In the genomic region with DNA sequence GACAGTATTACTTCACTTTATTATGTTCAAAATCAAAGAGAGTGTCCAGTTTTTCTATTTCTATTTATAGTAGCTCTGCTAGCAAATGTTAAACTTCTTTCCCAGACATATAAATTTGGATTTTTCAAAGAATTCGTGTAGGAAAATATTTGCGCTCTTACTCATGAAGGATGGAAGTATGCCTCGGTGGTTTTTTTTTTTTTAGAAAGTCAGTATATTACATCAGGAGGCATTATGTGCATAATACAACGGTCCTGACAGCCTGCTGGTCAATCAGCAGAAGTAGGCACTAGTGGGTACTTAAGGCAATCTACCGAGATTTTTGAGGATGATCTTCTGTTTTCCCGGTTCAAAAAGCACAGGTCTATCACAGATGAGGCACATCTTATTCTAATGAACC, we compare ENCODE assay signal across 18 cellular contexts.
DNase-seq lines count a peak whose midpoint lies in the region; ATAC-seq and TF ChIP-seq lines count a peak whose summit lies in the region.
"Had no signal": no experiment of that assay in that cellular context is flagged by ENCODE, and none has a peak within 500 bp of the region (broad histone marks: within the 10 kb centered on the region; RNA-seq: fewer than 3 reads in every experiment).

No MANE protein-coding gene starts in this region.

- H3K4me1 ChIP-seq in skeletal muscle satellite cell (ENCODE audit: control insufficient read depth, insufficient read depth, low read length), result peaks cover 43% of the 10 kb centered on the region
- no peaks in the 10 kb centered on the region for H3K4me1 ChIP-seq in right cardiac atrium (ENCODE audit: control insufficient read depth, insufficient read depth, low read length)
- H3K4me1 ChIP-seq: BLaER1 treated with 17β-estradiol and CSF1 and Interleukin-3, amounts not matched to agents 10 nM and 100 nM had no signal

- no peak for TF ChIP-seq CTCF in fibroblast of pulmonary artery (IDR thresholded peaks at IDR 0.05; ENCODE audit: low read length, missing control alignments)

- H3K36me3 ChIP-seq in skeletal muscle satellite cell (ENCODE audit: insufficient read depth, low read length), result no peaks in the 10 kb centered on the region
- H3K36me3 ChIP-seq: BLaER1 treated with 17β-estradiol and CSF1 and Interleukin-3, amounts not matched to agents 10 nM and 100 nM had no signal

- no peak overlapping the region for H3K27ac ChIP-seq in right cardiac atrium (ENCODE audit: low read length)
- H3K27ac ChIP-seq: BLaER1 treated with 17β-estradiol and CSF1 and Interleukin-3, amounts not matched to agents 10 nM and 100 nM had no signal

- 60% methylated on average over 6 of the region's 6 CpGs for WGBS in right cardiac atrium

- H3K4me3 ChIP-seq in fibroblast of pulmonary artery (replicated peaks; ENCODE audit: low read depth, low read length) (no peak overlapping the region), skeletal muscle satellite cell (ENCODE audit: low read length) (no peak overlapping the region), right cardiac atrium (ENCODE audit: low read length) (no peak overlapping the region)
- H3K4me3 ChIP-seq: BLaER1 treated with 17β-estradiol and CSF1 and Interleukin-3, amounts not matched to agents 10 nM and 100 nM had no signal

- H3K9me3 ChIP-seq in skeletal muscle satellite cell (replicated peaks; ENCODE audit: low read length) (no peaks in the 10 kb centered on the region), right cardiac atrium (ENCODE audit: control insufficient read depth, low read length) (no peaks in the 10 kb centered on the region)
- H3K9me3 ChIP-seq: BLaER1 treated with 17β-estradiol and CSF1 and Interleukin-3, amounts not matched to agents 10 nM and 100 nM had no signal

- peak; percentile 52; the same call in 2 of the 3 replicates for ATAC-seq in SK-N-SH treated with all-trans-retinoic acid at 6 μM for 48 hours
- no peak for ATAC-seq in right cardiac atrium
- no peak for ATAC-seq in HG03521 (IDR thresholded peaks at IDR 0.05; ENCODE audit: unreplicated experiment)

- intact Hi-C loops in right cardiac atrium (cut with DNase I), result no loop called here

- peak overlapping the region; percentile 50 for H3K9ac ChIP-seq in skeletal muscle satellite cell (ENCODE audit: low read depth, low read length)
- H3K9ac ChIP-seq: BLaER1 treated with 17β-estradiol and CSF1 and Interleukin-3, amounts not matched to agents 10 nM and 100 nM had no signal

- H3K27me3 ChIP-seq in skeletal muscle satellite cell (ENCODE audit: control insufficient read depth, insufficient read depth, low read length), result no peaks in the 10 kb centered on the region
- no peaks in the 10 kb centered on the region for H3K27me3 ChIP-seq in right cardiac atrium (ENCODE audit: control insufficient read depth, insufficient read depth)
- H3K27me3 ChIP-seq: BLaER1 treated with 17β-estradiol and CSF1 and Interleukin-3, amounts not matched to agents 10 nM and 100 nM had no signal

- H3K4me2 ChIP-seq in skeletal muscle satellite cell (ENCODE audit: low read length), result no peak overlapping the region
- H3K4me2 ChIP-seq: BLaER1 treated with 17β-estradiol and CSF1 and Interleukin-3, amounts not matched to agents 10 nM and 100 nM had no signal

- DNase-seq in EL (peak; percentile 11), fibroblast of pulmonary artery (ENCODE audit: low read depth) (peak; percentile 32), mesenteric fat pad (ENCODE audit: low spot score) (no peak), right cardiac atrium (no peak), C1 segment of cervical spinal cord (lab: John Stamatoyannopoulos, UW) (no peak)
- DNase-seq: DMS79, H9, NCI-H1694 treated with DMSO at 0.1 percent for 48 hours, NCI-H2107, NCI-H510A, NCI-H748 treated with DMSO at 0.1 percent for 48 hours, OCI-M1, RPMI8226, SHP77 treated with DMSO at 0.1 percent for 48 hours had no signal

TF ChIP-seq in SK-N-SH treated with all-trans-retinoic acid at 6 μM for 48 hours, 23 proteins besides CTCF, POLR2A, EP300 and RAD21:
- no peak for TF ChIP-seq RARB (CRISPR knock-in tag; IDR thresholded peaks at IDR 0.05)
- no peak for TF ChIP-seq POU6F1 (CRISPR knock-in tag; IDR thresholded peaks at IDR 0.05; ENCODE audit: borderline replicate concordance, low read depth)
- TF ChIP-seq CSRNP3 (CRISPR knock-in tag; IDR thresholded peaks at IDR 0.05), result no peak
- TF ChIP-seq ZNF8 (CRISPR knock-in tag; IDR thresholded peaks at IDR 0.05), result no peak
- no peak for TF ChIP-seq BACH2 (CRISPR knock-in tag; IDR thresholded peaks at IDR 0.05; ENCODE audit: borderline replicate concordance)
- TF ChIP-seq ESRRG (CRISPR knock-in tag; IDR thresholded peaks at IDR 0.05), result no peak
- TF ChIP-seq ZNF565 (CRISPR knock-in tag; conservative IDR thresholded peaks at IDR 0.05; ENCODE audit: low read depth), result no peak
- TF ChIP-seq ISL1 (CRISPR knock-in tag; IDR thresholded peaks at IDR 0.05), result no peak
- TF ChIP-seq PPARA (CRISPR knock-in tag; IDR thresholded peaks at IDR 0.05; ENCODE audit: borderline replicate concordance), result no peak
- TF ChIP-seq SNAI2 (CRISPR knock-in tag; IDR thresholded peaks at IDR 0.05), result no peak

Comparison
In these comparisons a context has a peak if more than half of its experiments do, and no peak if none do; other contexts are left out.
1. DNase-seq: peak in EL (single experiment) and fibroblast of pulmonary artery (single experiment); none in mesenteric fat pad (single experiment), right cardiac atrium (0 of 3) and C1 segment of cervical spinal cord (0 of 14).